Comparison of ENCODE assay signal across 25 cellular contexts in genomic region chr11:75725552-75726320, GRCh38. TPM values are rescaled to one million over a fixed set of nuclear protein-coding genes. Genes with fewer than 3 reads are reported as not detected.
DNase-seq lines count a peak whose midpoint lies in the region; ATAC-seq and TF ChIP-seq lines count a peak whose summit lies in the region.
"Had no signal": no experiment of that assay in that cellular context is flagged by ENCODE, and none has a peak within 500 bp of the region (broad histone marks: within the 10 kb centered on the region; RNA-seq: fewer than 3 reads in every experiment).

No MANE protein-coding gene starts in this region.

- POLR2A ChIA-PET in IMR-90 (lab: Charles Lee; ENCODE audit: unreplicated experiment): no interaction called here

- H3K27me3 ChIP-seq in IMR-90 (ENCODE audit: control insufficient read depth, insufficient read depth, low read length) (peaks cover 29% of the 10 kb centered on the region), heart left ventricle (no peaks in the 10 kb centered on the region), H7 (ENCODE audit: control insufficient read depth, insufficient read depth, low read length) (no peaks in the 10 kb centered on the region)
- H3K27me3 ChIP-seq: MG63 had no signal

- no peaks in the 10 kb centered on the region for H3K9me1 ChIP-seq in IMR-90 (ENCODE audit: insufficient read depth, low read length)

- DNase-seq in activated CD4-positive, CD25-positive, alpha-beta regulatory T cell treated with anti-CD3 and anti-CD28 coated beads, Interleukin-2, amount 50 U/mL, for 72 hours: peak; percentile 17
- no peak for DNase-seq in activated CD4-positive, CD25-positive, alpha-beta regulatory T cell (lab: John Stamatoyannopoulos, UW)
- DNase-seq in IMR-90: no peak
- DNase-seq in heart left ventricle: no peak
- DNase-seq in retina: peak; percentile 27
- no peak for DNase-seq in effector CD8-positive, alpha-beta T cell (lab: John Stamatoyannopoulos, UW)
- no peak for DNase-seq in H7
- DNase-seq: DMS153, DND-41, GM23248, H9, HFFc6, KG1, MG63, NCI-H1105 treated with DMSO at 0.1 percent for 48 hours, NCI-H146, NCI-H1930, NCI-H526 treated with DMSO at 0.1 percent for 48 hours, PC-9, SHP77 had no signal

- no peak overlapping the region for H3K4ac ChIP-seq in IMR-90 (ENCODE audit: low read depth, low read length)

- H2BK20ac ChIP-seq in IMR-90 (ENCODE audit: low read depth, low read length): no peak overlapping the region

- no TSS peak for BruUV-seq in IMR-90 (replicated peaks; lab: Mats Ljungman, UMichigan)

- no peak overlapping the region for H3K9ac ChIP-seq in IMR-90 (ENCODE audit: low read depth, low read length)
- H3K9ac ChIP-seq: GM23248 had no signal

- 64% methylated on average over 5 of the region's 13 CpGs; no CpG with 5 or more reads in 1 of the 2 experiments for WGBS in IMR-90 (ENCODE audit: extremely low coverage in 2 of 2, insufficient read length in 1 of 2), 2 experiments
- WGBS in heart left ventricle, 4 donors: 59 to 62% (median 60%) methylated on average over 13 of the region's 13 CpGs

- no peak overlapping the region for H4K8ac ChIP-seq in IMR-90 (ENCODE audit: low read depth in 2 of 2, low read length in 2 of 2)

- intact Hi-C loops in IMR-90 (cut with micrococcal nuclease) (no loop called here), heart left ventricle (cut with DNase I) (loop anchor here in 6 of 10 donors (10.0 kb wide), 2 partner anchors 139 to 419 kb away; no protein-coding TSS in a partner anchor)

- peak overlapping the region; percentile 37 for H2AK9ac ChIP-seq in IMR-90 (replicated peaks; ENCODE audit: low read depth, low read length, poor library complexity)

- dilution Hi-C loops in IMR-90 (cut with HindIII; ENCODE audit: low sequenced_read_pairs, unreplicated experiment): no loop called here

- no peak overlapping the region for H3K4me3 ChIP-seq in IMR-90 (ENCODE audit: insufficient read depth, low read depth, low read length)
- H3K4me3 ChIP-seq in heart left ventricle: no peak overlapping the region
- H3K4me3 ChIP-seq in H7 (ENCODE audit: insufficient read depth, low read depth, low read length): no peak overlapping the region
- H3K4me3 ChIP-seq: GM23248, MG63, PC-9 had no signal

- H2BK120ac ChIP-seq in IMR-90 (ENCODE audit: low read depth, low read length): no peak overlapping the region

- H2BK5ac ChIP-seq in IMR-90 (ENCODE audit: low read depth, low read length, poor library complexity, severe bottlenecking): no peak overlapping the region

- H4K91ac ChIP-seq in IMR-90 (ENCODE audit: insufficient read depth, low read depth, low read length): no peak overlapping the region

- no peak overlapping the region for H2BK15ac ChIP-seq in IMR-90 (ENCODE audit: low read depth, low read length)

- no peaks in the 10 kb centered on the region for H3K79me1 ChIP-seq in IMR-90 (ENCODE audit: low read depth in 1 of 2, low read length in 2 of 2)

- H4K20me1 ChIP-seq in IMR-90 (ENCODE audit: insufficient read depth, low read length): no peaks in the 10 kb centered on the region

- no peaks in the 10 kb centered on the region for H3K4me1 ChIP-seq in IMR-90 (ENCODE audit: control insufficient read depth, insufficient read depth, low read length)
- peaks cover 0 to 13% (median 5%) of the 10 kb centered on the region in 12 donors for H3K4me1 ChIP-seq in heart left ventricle

- H2AK5ac ChIP-seq in IMR-90 (ENCODE audit: low read depth, low read length): no peak overlapping the region

- H3K9me3 ChIP-seq in IMR-90 (ENCODE audit: control insufficient read depth, insufficient read depth, low read length) (no peaks in the 10 kb centered on the region), heart left ventricle (no peaks in the 10 kb centered on the region)
- H3K9me3 ChIP-seq: MG63 had no signal

- no peak for TF ChIP-seq RAD21 in IMR-90 (IDR thresholded peaks at IDR 0.05; ENCODE audit: low read length)

- H3K14ac ChIP-seq in IMR-90 (replicated peaks; ENCODE audit: low read depth, low read length): no peak overlapping the region

- H2AFZ ChIP-seq in IMR-90 (replicated peaks; ENCODE audit: low read length, poor library complexity): peak overlapping the region; percentile 49
- H2AFZ ChIP-seq: GM23248, PC-9 had no signal

- TF ChIP-seq POLR2A in IMR-90 (IDR thresholded peaks at IDR 0.05; ENCODE audit: low read depth, low read length): no peak
- no peak for TF ChIP-seq POLR2A in heart left ventricle (IDR thresholded peaks at IDR 0.05)

- H3K56ac ChIP-seq in IMR-90 (ENCODE audit: extremely low read depth, insufficient read depth, low read length): no peak overlapping the region

- no peak overlapping the region for H4K5ac ChIP-seq in IMR-90 (ENCODE audit: low read depth, low read length)

- in situ Hi-C loops in IMR-90 (cut with MboI; ENCODE audit: low sequenced_read_pairs): no loop called here

- no peak overlapping the region for H3K4me2 ChIP-seq in IMR-90 (ENCODE audit: low read depth, low read length)
- H3K4me2 ChIP-seq: PC-9 had no signal

- no peak overlapping the region for H3K23ac ChIP-seq in IMR-90 (ENCODE audit: low read depth, low read length)

- ATAC-seq in IMR-90 (ENCODE audit: low read depth): no peak
- ATAC-seq in heart left ventricle: peak; percentile 28 to 50 (median 32)
- ATAC-seq in GM18858 (IDR thresholded peaks at IDR 0.05; ENCODE audit: unreplicated experiment): no peak

- TF ChIP-seq CTCF in IMR-90 (conservative IDR thresholded peaks at IDR 0.05; ENCODE audit: low read depth, low read length): no peak
- no peak for TF ChIP-seq CTCF in heart left ventricle (IDR thresholded peaks at IDR 0.05)

- no peak overlapping the region for H3K27ac ChIP-seq in IMR-90 (ENCODE audit: insufficient read depth, low read length)
- peak overlapping the region in 9 of 12 donors; percentile 17 to 76 (median 62) for H3K27ac ChIP-seq in heart left ventricle
- H3K27ac ChIP-seq: GM23248, PC-9 had no signal

- CTCF ChIA-PET in IMR-90 (lab: Yijun Ruan, JAX): no interaction called here

- H3K18ac ChIP-seq in IMR-90 (ENCODE audit: low read depth, low read length): no peak overlapping the region

- H3K36me3 ChIP-seq in IMR-90 (ENCODE audit: control insufficient read depth, insufficient read depth, low read length) (no peaks in the 10 kb centered on the region), heart left ventricle (no peaks in the 10 kb centered on the region), H7 (replicated peaks; ENCODE audit: control insufficient read depth, insufficient read depth, low read length) (no peaks in the 10 kb centered on the region)
- H3K36me3 ChIP-seq: MG63 had no signal

TF ChIP-seq in IMR-90, 13 proteins besides CTCF, POLR2A, EP300 and RAD21 (continues in another document):
- TF ChIP-seq FOS (IDR thresholded peaks at IDR 0.05; ENCODE audit: low read depth, low read length): no peak
- TF ChIP-seq BHLHE40 (IDR thresholded peaks at IDR 0.05; ENCODE audit: low read depth, low read length): no peak
- TF ChIP-seq NFE2L2 (IDR thresholded peaks at IDR 0.05; ENCODE audit: low read depth, low read length): no peak
- TF ChIP-seq MAFK (IDR thresholded peaks at IDR 0.05; ENCODE audit: low read depth, low read length): no peak
- TF ChIP-seq RCOR1 (IDR thresholded peaks at IDR 0.05; ENCODE audit: insufficient replicate concordance, low read length): no peak
- TF ChIP-seq ELK1 (IDR thresholded peaks at IDR 0.05; ENCODE audit: borderline replicate concordance, low read depth, low read length): no peak
- no peak for TF ChIP-seq MAZ (IDR thresholded peaks at IDR 0.05; ENCODE audit: borderline replicate concordance, low read depth, low read length)
- TF ChIP-seq SMC3 (IDR thresholded peaks at IDR 0.05; ENCODE audit: low read depth, low read length): no peak
- no peak for TF ChIP-seq RFX5 (IDR thresholded peaks at IDR 0.05; ENCODE audit: low read depth, low read length)
- TF ChIP-seq MXI1 (IDR thresholded peaks at IDR 0.05; ENCODE audit: borderline replicate concordance, low read depth, low read length): no peak
- TF ChIP-seq CEBPB (IDR thresholded peaks at IDR 0.05; ENCODE audit: low read depth, low read length): no peak

RNA-seq across cellular contexts. Expression of gene MOGAT2, which starts 8.1 kb away (rescaled TPM):
- not detected in 2 replicates for total RNA-seq in IMR-90 (2012; rRNA removed)
- not detected in 2 replicates for polyA plus RNA-seq in IMR-90 (2012; rRNA removed)
- not detected in 2 replicates for polyA plus RNA-seq in IMR-90 (2012; cell fraction: cytosol; rRNA removed)
- not detected in 2 replicates for polyA plus RNA-seq in IMR-90 (2012; cell fraction: nucleus; rRNA removed; ENCODE audit: low replicate concordance)
- under 1 TPM in 3 of 9 donors, not detected in 6; 0.20 to 0.27 (median 0.25) TPM for total RNA-seq in heart left ventricle
- polyA plus RNA-seq in heart left ventricle: under 1 TPM in 1 of 2 donors, not detected in 1; 0.04 TPM
- total RNA-seq in H7 (2014; rRNA removed; shearing (Covaris generic)): not detected in 2 replicates
- total RNA-seq: GM23248, H9, HFFc6, NCI-H460, PC-9, RPMI7951, SK-MEL-5 had no signal
- polyA plus RNA-seq: BJ, GM23248 had no signal

RNA-seq across cellular contexts. Expression of gene DGAT2, which starts 42.8 kb away (rescaled TPM):
- total RNA-seq in IMR-90 (2012; rRNA removed) (2.2 and 2.3 TPM in 2 replicates), heart left ventricle (10 to 100 TPM in 3 of 9 donors, 1 to 10 TPM in 6; 4.4 to 48.3 (median 8.3) TPM)
- polyA plus RNA-seq in IMR-90 (2012; rRNA removed) (1.7 and 2.4 TPM in 2 replicates), heart left ventricle (10 to 100 TPM in 1 of 2 donors, 1 to 10 TPM in 1; 4.0 to 15.8 TPM)
- polyA plus RNA-seq in IMR-90 (2012; cell fraction: cytosol; rRNA removed): 0.86 and 1.9 TPM in 2 replicates
- 1.1 and 1.2 TPM in 2 replicates for polyA plus RNA-seq in IMR-90 (2012; cell fraction: nucleus; rRNA removed; ENCODE audit: low replicate concordance)
- 1.1 and 1.3 TPM in 2 replicates for total RNA-seq in H7 (2014; rRNA removed; shearing (Covaris generic))

RNA-seq across cellular contexts. Expression of gene MAP6, which starts 56.9 kb away (rescaled TPM):
- total RNA-seq in IMR-90 (2012; rRNA removed): 2.5 and 3.0 TPM in 2 replicates
- 3.1 and 3.4 TPM in 2 replicates for polyA plus RNA-seq in IMR-90 (2012; rRNA removed)
- polyA plus RNA-seq in IMR-90 (2012; cell fraction: cytosol; rRNA removed): 1.6 and 1.9 TPM in 2 replicates
- polyA plus RNA-seq in IMR-90 (2012; cell fraction: nucleus; rRNA removed; ENCODE audit: low replicate concordance): 6.3 and 12.8 TPM in 2 replicates
- total RNA-seq in heart left ventricle: 10 to 100 TPM in 1 of 9 donors, 1 to 10 TPM in 8; 3.0 to 10.0 (median 5.4) TPM
- 1 to 10 TPM in 1 of 2 donors, under 1 TPM in 1; 0.98 to 2.0 TPM for polyA plus RNA-seq in heart left ventricle
- total RNA-seq in H7 (2014; rRNA removed; shearing (Covaris generic)): 0.31 and 0.44 TPM in 2 replicates
- total RNA-seq: PC-9, RPMI7951 had no signal

Comparison
In these comparisons a context has a peak if more than half of its experiments do, and no peak if none do; other contexts are left out.
1. DNase-seq: peak in activated CD4-positive, CD25-positive, alpha-beta regulatory T cell treated with anti-CD3 and anti-CD28 coated beads, Interleukin-2, amount 50 U/mL, for 72 hours (single experiment) and retina (single experiment); none in activated CD4-positive, CD25-positive, alpha-beta regulatory T cell (0 of 4), IMR-90 (single experiment), heart left ventricle (0 of 5), effector CD8-positive, alpha-beta T cell (single experiment) and H7 (single experiment).
2. ATAC-seq: peak in heart left ventricle (4 of 4); none in IMR-90 (single experiment) and GM18858 (single experiment).